In the genomic region with DNA sequence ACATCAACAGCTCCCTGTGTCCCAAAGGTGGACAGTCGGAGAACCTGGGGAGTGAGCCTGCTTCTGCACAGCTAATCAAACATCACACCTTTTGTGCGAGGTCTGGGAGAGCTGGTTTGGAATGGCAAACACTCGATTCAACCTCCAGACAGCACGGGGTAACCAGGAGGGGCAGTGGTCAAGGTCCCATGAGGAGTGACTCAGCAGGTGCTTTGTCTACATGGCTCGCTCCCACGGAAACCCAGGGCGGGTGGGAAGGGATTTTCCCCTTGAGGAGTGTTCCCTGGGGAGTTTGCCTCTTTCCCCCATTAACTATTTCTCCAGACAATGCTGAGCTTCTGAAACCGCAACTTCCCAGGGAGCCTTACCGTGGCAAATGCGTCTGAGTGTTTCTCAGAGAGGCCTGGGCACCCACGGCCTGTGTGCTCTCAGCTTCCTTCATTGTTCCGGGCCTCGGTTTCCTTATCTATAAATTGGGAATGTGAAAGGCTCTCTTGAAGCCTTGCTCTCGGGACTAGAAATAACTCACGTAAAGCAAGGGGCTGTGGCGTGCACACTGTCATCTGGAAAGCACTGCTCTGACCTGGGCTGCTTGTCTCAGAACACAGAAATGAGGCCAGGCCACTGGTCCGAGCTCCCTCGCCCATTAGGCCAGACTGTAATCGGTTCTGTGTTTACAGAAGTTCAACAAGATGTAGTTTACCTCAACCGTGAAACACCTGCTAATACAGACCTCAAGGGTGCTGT, we compare ENCODE assay signal across 1 cellular context.
A peak's percentile ranks its signal among the peaks of the same experiment; 100 is the strongest.
TF ChIP-seq lines count a peak whose summit lies in the region.

No MANE protein-coding gene starts in this region.

TF ChIP-seq in HepG2, 621 proteins besides CTCF, POLR2A, EP300 and RAD21 (continued from another document and continues in another):
- TF ChIP-seq HOMEZ (CRISPR knock-in tag; IDR thresholded peaks at IDR 0.05; ENCODE audit: low read depth), result no peak
- TF ChIP-seq, protein P1, sequence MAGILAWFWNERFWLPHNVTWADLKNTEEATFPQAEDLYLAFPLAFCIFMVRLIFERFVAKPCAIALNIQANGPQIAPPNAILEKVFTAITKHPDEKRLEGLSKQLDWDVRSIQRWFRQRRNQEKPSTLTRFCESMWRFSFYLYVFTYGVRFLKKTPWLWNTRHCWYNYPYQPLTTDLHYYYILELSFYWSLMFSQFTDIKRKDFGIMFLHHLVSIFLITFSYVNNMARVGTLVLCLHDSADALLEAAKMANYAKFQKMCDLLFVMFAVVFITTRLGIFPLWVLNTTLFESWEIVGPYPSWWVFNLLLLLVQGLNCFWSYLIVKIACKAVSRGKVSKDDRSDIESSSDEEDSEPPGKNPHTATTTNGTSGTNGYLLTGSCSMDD (CRISPR knock-in tag; IDR thresholded peaks at IDR 0.05), result no peak
- TF ChIP-seq, protein P2, sequence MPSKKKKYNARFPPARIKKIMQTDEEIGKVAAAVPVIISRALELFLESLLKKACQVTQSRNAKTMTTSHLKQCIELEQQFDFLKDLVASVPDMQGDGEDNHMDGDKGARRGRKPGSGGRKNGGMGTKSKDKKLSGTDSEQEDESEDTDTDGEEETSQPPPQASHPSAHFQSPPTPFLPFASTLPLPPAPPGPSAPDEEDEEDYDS (CRISPR knock-in tag; IDR thresholded peaks at IDR 0.05), result 0 out of 2 replicates have a peak, but pooled peaks have one; percentile 28
- no peak for TF ChIP-seq CAMTA2 (CRISPR knock-in tag; IDR thresholded peaks at IDR 0.05; ENCODE audit: borderline replicate concordance)
- TF ChIP-seq ZNF20 (CRISPR knock-in tag; IDR thresholded peaks at IDR 0.05), result no peak
- TF ChIP-seq ZMAT3 (CRISPR knock-in tag; conservative IDR thresholded peaks at IDR 0.05), result peak; percentile 54; the same call in 1 of the 2 replicates
- no peak for TF ChIP-seq EED (CRISPR knock-in tag; IDR thresholded peaks at IDR 0.05)
- TF ChIP-seq, protein P3, sequence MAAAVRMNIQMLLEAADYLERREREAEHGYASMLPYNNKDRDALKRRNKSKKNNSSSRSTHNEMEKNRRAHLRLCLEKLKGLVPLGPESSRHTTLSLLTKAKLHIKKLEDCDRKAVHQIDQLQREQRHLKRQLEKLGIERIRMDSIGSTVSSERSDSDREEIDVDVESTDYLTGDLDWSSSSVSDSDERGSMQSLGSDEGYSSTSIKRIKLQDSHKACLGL (CRISPR knock-in tag; IDR thresholded peaks at IDR 0.05), result no peak
- TF ChIP-seq, protein P4, sequence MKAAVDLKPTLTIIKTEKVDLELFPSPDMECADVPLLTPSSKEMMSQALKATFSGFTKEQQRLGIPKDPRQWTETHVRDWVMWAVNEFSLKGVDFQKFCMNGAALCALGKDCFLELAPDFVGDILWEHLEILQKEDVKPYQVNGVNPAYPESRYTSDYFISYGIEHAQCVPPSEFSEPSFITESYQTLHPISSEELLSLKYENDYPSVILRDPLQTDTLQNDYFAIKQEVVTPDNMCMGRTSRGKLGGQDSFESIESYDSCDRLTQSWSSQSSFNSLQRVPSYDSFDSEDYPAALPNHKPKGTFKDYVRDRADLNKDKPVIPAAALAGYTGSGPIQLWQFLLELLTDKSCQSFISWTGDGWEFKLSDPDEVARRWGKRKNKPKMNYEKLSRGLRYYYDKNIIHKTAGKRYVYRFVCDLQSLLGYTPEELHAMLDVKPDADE (CRISPR knock-in tag; IDR thresholded peaks at IDR 0.05), result no peak
- TF ChIP-seq ZC3H13 (CRISPR knock-in tag; IDR thresholded peaks at IDR 0.05), result peak; percentile 73
- no peak for TF ChIP-seq RFXAP (CRISPR knock-in tag; IDR thresholded peaks at IDR 0.05; ENCODE audit: borderline replicate concordance)
- no peak for TF ChIP-seq ZNF878 (CRISPR knock-in tag; IDR thresholded peaks at IDR 0.05)
- TF ChIP-seq FOSL2 (CRISPR knock-in tag; IDR thresholded peaks at IDR 0.05), result peak; percentile 94
- no peak for TF ChIP-seq ZNF569 (CRISPR knock-in tag; IDR thresholded peaks at IDR 0.05; ENCODE audit: borderline replicate concordance)
- no peak for TF ChIP-seq ZBTB1 (CRISPR knock-in tag; IDR thresholded peaks at IDR 0.05; ENCODE audit: borderline replicate concordance)
- TF ChIP-seq NFAT5 (CRISPR knock-in tag; IDR thresholded peaks at IDR 0.05), result no peak
- TF ChIP-seq THYN1 (CRISPR knock-in tag; IDR thresholded peaks at IDR 0.05; ENCODE audit: borderline replicate concordance, low read depth), result no peak
- TF ChIP-seq FOXA3 (CRISPR knock-in tag; IDR thresholded peaks at IDR 0.05), result peak; percentile 80
- TF ChIP-seq ZNF7 (CRISPR knock-in tag; IDR thresholded peaks at IDR 0.05), result no peak
- TF ChIP-seq, protein P5, sequence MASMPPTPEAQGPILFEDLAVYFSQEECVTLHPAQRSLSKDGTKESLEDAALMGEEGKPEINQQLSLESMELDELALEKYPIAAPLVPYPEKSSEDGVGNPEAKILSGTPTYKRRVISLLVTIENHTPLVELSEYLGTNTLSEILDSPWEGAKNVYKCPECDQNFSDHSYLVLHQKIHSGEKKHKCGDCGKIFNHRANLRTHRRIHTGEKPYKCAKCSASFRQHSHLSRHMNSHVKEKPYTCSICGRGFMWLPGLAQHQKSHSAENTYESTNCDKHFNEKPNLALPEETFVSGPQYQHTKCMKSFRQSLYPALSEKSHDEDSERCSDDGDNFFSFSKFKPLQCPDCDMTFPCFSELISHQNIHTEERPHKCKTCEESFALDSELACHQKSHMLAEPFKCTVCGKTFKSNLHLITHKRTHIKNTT (CRISPR knock-in tag; IDR thresholded peaks at IDR 0.05), result no peak
- TF ChIP-seq ZNF230 (CRISPR knock-in tag; IDR thresholded peaks at IDR 0.05), result no peak
- no peak for TF ChIP-seq STAG1 (CRISPR knock-in tag; IDR thresholded peaks at IDR 0.05)
- no peak; the same call in 1 of the 2 replicates for TF ChIP-seq ZNF777 (CRISPR knock-in tag; IDR thresholded peaks at IDR 0.05)
- no peak for TF ChIP-seq ZBTB14 (CRISPR knock-in tag; IDR thresholded peaks at IDR 0.05)
- no peak for TF ChIP-seq HNRNPUL1 (IDR thresholded peaks at IDR 0.05; ENCODE audit: low read depth, low read length)
- TF ChIP-seq KDM5A (IDR thresholded peaks at IDR 0.05; ENCODE audit: borderline replicate concordance, low read length), result no peak
- TF ChIP-seq ZFP62 (CRISPR knock-in tag; IDR thresholded peaks at IDR 0.05), result no peak
- TF ChIP-seq PRDM15 (CRISPR knock-in tag; IDR thresholded peaks at IDR 0.05), result no peak
- no peak for TF ChIP-seq ZC3H4 (CRISPR knock-in tag; IDR thresholded peaks at IDR 0.05; ENCODE audit: borderline replicate concordance)
- TF ChIP-seq TRIM22 (IDR thresholded peaks at IDR 0.05), result no peak
- TF ChIP-seq NONO (IDR thresholded peaks at IDR 0.05), result no peak
- peak; percentile 54; the same call in 1 of the 2 replicates for TF ChIP-seq NONO (CRISPR knock-in tag; conservative IDR thresholded peaks at IDR 0.05)
- TF ChIP-seq ATF7 (IDR thresholded peaks at IDR 0.05), result no peak
- TF ChIP-seq ATF7 (CRISPR knock-in tag; IDR thresholded peaks at IDR 0.05), result no peak
- TF ChIP-seq STAT5B (CRISPR knock-in tag; IDR thresholded peaks at IDR 0.05), result no peak
- TF ChIP-seq NFE2L1 (CRISPR knock-in tag; IDR thresholded peaks at IDR 0.05; ENCODE audit: borderline replicate concordance), result peak; percentile 92; the same call in 1 of the 2 replicates
- no peak for TF ChIP-seq SRF (IDR thresholded peaks at IDR 0.05; ENCODE audit: low read depth, low read length)
- TF ChIP-seq SKIL (CRISPR knock-in tag; IDR thresholded peaks at IDR 0.05; ENCODE audit: borderline replicate concordance), result peak; percentile 94
